25 cellular contexts compared by ENCODE assay signal in the genomic region with DNA sequence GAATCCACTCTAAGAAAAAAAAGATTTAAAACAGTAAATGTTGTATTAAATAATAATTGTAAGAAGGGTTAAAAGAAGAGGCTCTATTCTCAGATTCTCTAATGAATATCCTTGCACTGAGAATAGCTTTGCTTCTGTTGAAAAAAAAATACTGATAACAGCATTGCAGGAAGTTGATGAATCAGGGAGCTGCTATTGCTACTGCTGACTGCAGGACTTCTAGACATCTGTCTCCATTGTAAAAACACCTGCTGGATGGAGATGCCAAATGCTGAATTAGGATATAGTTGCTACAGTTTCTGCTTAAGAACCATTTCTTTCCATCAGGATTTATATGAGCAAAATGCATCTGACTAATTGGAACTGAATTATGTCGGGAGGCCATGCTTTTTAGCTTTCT. TPM values are rescaled to one million over a fixed set of nuclear protein-coding genes. Genes with fewer than 3 reads are reported as not detected.
"Had no signal": no experiment of that assay in that cellular context is flagged by ENCODE, and none has a peak within 500 bp of the region (broad histone marks: within the 10 kb centered on the region; RNA-seq: fewer than 3 reads in every experiment).

No MANE protein-coding gene starts in this region.

- FAIRE-seq: colon, TTC549 had no signal

- H3K4me1 ChIP-seq: esophagus squamous epithelium, transverse colon, vagina had no signal

- ATAC-seq: activated T-cell treated with anti-CD3 and anti-CD28 coated beads, Interleukin-2, amount 50 U/mL, for 72 hours; left ventricle myocardium superior; naive thymus-derived CD8-positive, alpha-beta T cell; stimulated activated naive B cell treated with anti-CD40 and anti-IgM and Interleukin-4, amounts not matched to agents 10 μg/mL and 1 μg/mL and 100 μg/mL, for 72 hours had no signal

- H3K4me3 ChIP-seq: cardiac muscle cell, esophagus squamous epithelium, transverse colon, vagina had no signal

- H3K36me3 ChIP-seq: cardiac muscle cell, esophagus squamous epithelium, neutrophil, transverse colon, vagina had no signal

- DNase-seq: activated CD4-positive, alpha-beta T cell treated with anti-CD3 and anti-CD28 coated beads, Interleukin-2, amount 10 ng/mL, durations not matched to agents 7 days and 5 days; activated CD8-positive, alpha-beta memory T cell treated with anti-CD3 and anti-CD28 coated beads, Interleukin-2, amount 50 U/mL, for 48 hours; activated gamma-delta T cell treated with Interleukin-2 at 50 U/mL for 16 hours; activated naive CD8-positive, alpha-beta T cell treated with anti-CD3 and anti-CD28 coated beads, Interleukin-2, amount 10 ng/mL, durations not matched to agents 7 days and 5 days; activated T-cell treated with anti-CD3 and anti-CD28 coated beads, Interleukin-2, amount 50 U/mL, for 72 hours; aorta; effector CD4-positive, alpha-beta T cell; esophagus squamous epithelium; foreskin melanocyte; kidney glomerular epithelial cell; left ventricle myocardium superior; mesenchymal stem cell; naive thymus-derived CD8-positive, alpha-beta T cell; retina; stimulated activated CD4-positive, alpha-beta T cell treated with anti-CD3 and anti-CD28 coated beads, Interleukin-4, amount 100 ng/mL, for 1 hour; stimulated activated naive B cell treated with anti-CD40 and anti-IgM and Interleukin-4, amounts not matched to agents 10 μg/mL and 1 μg/mL and 100 μg/mL, for 72 hours; T-helper 2 cell; transverse colon had no signal

- H3K27me3 ChIP-seq: cardiac muscle cell, esophagus squamous epithelium, transverse colon, vagina had no signal

- H3K27ac ChIP-seq: cardiac muscle cell, esophagus squamous epithelium, neutrophil, transverse colon, vagina had no signal

- H3K9me3 ChIP-seq: esophagus squamous epithelium, neutrophil, transverse colon, vagina had no signal

RNA-seq across cellular contexts. Expression of gene ANP32D, which starts 50.3 kb away (rescaled TPM):
- total RNA-seq: activated CD4-positive, alpha-beta T cell treated with anti-CD3 and anti-CD28 coated beads, Interleukin-2, amount 10 ng/mL, durations not matched to agents 7 days and 5 days; activated naive CD8-positive, alpha-beta T cell treated with anti-CD3 and anti-CD28 coated beads, Interleukin-2, amount 10 ng/mL, durations not matched to agents 7 days and 5 days; activated T-cell treated with anti-CD3 and anti-CD28 coated beads, Interleukin-2, amount 50 U/mL, for 72 hours; aorta; cardiac muscle cell; esophagus squamous epithelium; left ventricle myocardium superior; mucosa of gallbladder; naive thymus-derived CD8-positive, alpha-beta T cell; skeletal muscle tissue; transverse colon; vagina had no signal
